8 cellular contexts compared by ENCODE assay signal in genomic region chr12:55659486-55660385, GRCh38. TPM values are rescaled to one million over a fixed set of nuclear protein-coding genes. Genes with fewer than 3 reads are reported as not detected.
DNase-seq lines count a peak whose midpoint lies in the region; ATAC-seq and TF ChIP-seq lines count a peak whose summit lies in the region.

No MANE protein-coding gene starts in this region.

- H3K36me3 ChIP-seq in SJCRH30 (no peaks in the 10 kb centered on the region), right atrium auricular region (no peaks in the 10 kb centered on the region), uterus (no peaks in the 10 kb centered on the region)

- no peak for TF ChIP-seq POLR2A in uterus (IDR thresholded peaks at IDR 0.05)

- ATAC-seq in GM21526 (IDR thresholded peaks at IDR 0.05; ENCODE audit: low FRiP score, unreplicated experiment) (no peak), HG02623 (IDR thresholded peaks at IDR 0.05; ENCODE audit: unreplicated experiment) (no peak)

- H3K4me1 ChIP-seq in SJCRH30: peaks cover 8% of the 10 kb centered on the region
- H3K4me1 ChIP-seq in right atrium auricular region: peaks cover 0 to 22% of the 10 kb centered on the region in 2 donors
- H3K4me1 ChIP-seq in uterus: no peaks in the 10 kb centered on the region

- H3K27ac ChIP-seq in SJCRH30 (no peak overlapping the region), right atrium auricular region (peak overlapping the region; percentile 81 to 97), uterus (peak overlapping the region; percentile 37 to 55)

- TF ChIP-seq CTCF in GM13977 (IDR thresholded peaks at IDR 0.05; ENCODE audit: extremely low read depth, insufficient read depth, missing control alignments) (peak; percentile 58), right atrium auricular region (IDR thresholded peaks at IDR 0.05) (peak in 1 of 2 donors; percentile 64), uterus (IDR thresholded peaks at IDR 0.05) (peak in 3 of 4 experiments; percentile 25 to 48 (median 42))

- peak; percentile 25 for DNase-seq in A172 (ENCODE audit: low spot score)
- DNase-seq in GM13977 (ENCODE audit: low spot score): no peak
- peak; percentile 29 to 65 for DNase-seq in SJCRH30
- peak; percentile 70 for DNase-seq in right atrium auricular region (ENCODE audit: low spot score)
- DNase-seq in uterus: peak in 1 of 2 donors; percentile 22
- no peak for DNase-seq in UCSD-AML1 (lab: John Stamatoyannopoulos, UW; ENCODE audit: unreplicated experiment)

- intact Hi-C loops in uterus (cut with DNase I; ENCODE audit: low total_unique reads): no loop called here

- H3K4me3 ChIP-seq in SJCRH30: no peak overlapping the region
- peak overlapping the region in 1 of 2 donors; percentile 5 for H3K4me3 ChIP-seq in right atrium auricular region
- H3K4me3 ChIP-seq in uterus: no peak overlapping the region

- H3K27me3 ChIP-seq in SJCRH30: no peaks in the 10 kb centered on the region
- H3K27me3 ChIP-seq in right atrium auricular region: no peaks in the 10 kb centered on the region
- H3K27me3 ChIP-seq in uterus: no peaks in the 10 kb centered on the region

- in situ Hi-C loops in GM13977 (cut with MboI; ENCODE audit: low pct_unique_long_range_greater_than_20kb, low sequenced_read_pairs, unreplicated experiment): no loop called here

- H3K9me3 ChIP-seq in SJCRH30 (replicated peaks): no peaks in the 10 kb centered on the region; the same call in 1 of the 2 replicates
- H3K9me3 ChIP-seq in right atrium auricular region: no peaks in the 10 kb centered on the region
- H3K9me3 ChIP-seq in uterus: no peaks in the 10 kb centered on the region

RNA-seq across cellular contexts. Expression of gene OR10P1, which starts 23.0 kb away (rescaled TPM):
- total RNA-seq in A172 (2014; rRNA removed; shearing (Covaris generic)): not detected in 2 replicates
- not detected in 2 replicates for total RNA-seq in SJCRH30 (2014; rRNA removed; shearing (Covaris generic))
- total RNA-seq in right atrium auricular region (not detected), uterus (not detected)

RNA-seq across cellular contexts. Expression of gene ITGA7, which starts 48.0 kb away (rescaled TPM):
- total RNA-seq in A172 (2014; rRNA removed; shearing (Covaris generic)): 7.8 and 10.7 TPM in 2 replicates
- 21.8 and 27.1 TPM in 2 replicates for total RNA-seq in SJCRH30 (2014; rRNA removed; shearing (Covaris generic))
- total RNA-seq in right atrium auricular region: 100 to 1,000 TPM; 291 to 309 TPM
- 100 to 1,000 TPM in 1 of 4 donors, 10 to 100 TPM in 2, 1 to 10 TPM in 1; 6.8 to 167 (median 29.4) TPM for total RNA-seq in uterus

RNA-seq across cellular contexts. Expression of gene BLOC1S1, which starts 56.1 kb away (rescaled TPM):
- 96.1 and 135 TPM in 2 replicates for total RNA-seq in A172 (2014; rRNA removed; shearing (Covaris generic))
- total RNA-seq in SJCRH30 (2014; rRNA removed; shearing (Covaris generic)): 66.7 and 76.2 TPM in 2 replicates
- 100 to 1,000 TPM; 177 to 187 TPM for total RNA-seq in right atrium auricular region
- 100 to 1,000 TPM in 3 of 4 donors, 10 to 100 TPM in 1; 53.6 to 238 (median 140) TPM for total RNA-seq in uterus

Comparison
In these comparisons a context has a peak if more than half of its experiments do, and no peak if none do; other contexts are left out.
1. DNase-seq: peak in A172 (single experiment), SJCRH30 (2 of 2) and right atrium auricular region (single experiment); none in GM13977 (single experiment) and UCSD-AML1 (single experiment).